ENCODE assay signal across 8 cellular contexts in genomic region chr10:103554488-103555320, GRCh38.
DNase-seq lines count a peak whose midpoint lies in the region; ATAC-seq and TF ChIP-seq lines count a peak whose summit lies in the region.

No MANE protein-coding gene starts in this region.

- intact Hi-C loops in activated T-helper 2 cell treated with anti-CD3 and anti-CD28 coated beads, Interferon-gamma antibody, Interleukin-2, Interleukin-4, amounts not matched to agents 10 μg/mL and 5 μg/mL and 100 μg/mL, durations not matched to agents 14 hours and 24 hours and 36 hours (cut with micrococcal nuclease): loop anchor here (1.0 kb wide), 1 partner anchor 50 kb away; no protein-coding TSS in a partner anchor

- H2AFZ ChIP-seq in neuronal stem cell (ENCODE audit: low read length): peak overlapping the region; percentile 83

- H3K18ac ChIP-seq in neuronal stem cell (ENCODE audit: low read length): peak overlapping the region; percentile 91

- H3K9me3 Mint-ChIP-seq in activated T-helper 2 cell treated with anti-CD3 and anti-CD28 coated beads, Interferon-gamma antibody, Interleukin-2, Interleukin-4, amounts not matched to agents 10 μg/mL and 5 μg/mL and 100 μg/mL, durations not matched to agents 14 hours and 24 hours and 36 hours: no peaks in the 10 kb centered on the region

- ATAC-seq in foreskin keratinocyte (peak; percentile 80), HG03025 (IDR thresholded peaks at IDR 0.05; ENCODE audit: low FRiP score, unreplicated experiment) (no peak), HG02884 (IDR thresholded peaks at IDR 0.05; ENCODE audit: unreplicated experiment) (no peak)

- peak overlapping the region; percentile 58 for H3K4me3 Mint-ChIP-seq in activated T-helper 2 cell treated with anti-CD3 and anti-CD28 coated beads, Interferon-gamma antibody, Interleukin-2, Interleukin-4, amounts not matched to agents 10 μg/mL and 5 μg/mL and 100 μg/mL, durations not matched to agents 14 hours and 24 hours and 36 hours (ENCODE audit: low read depth)

- H3K4me3 ChIP-seq in neuronal stem cell (ENCODE audit: low read length in 2 of 2): peak overlapping the region; percentile 25 to 40

- no peaks in the 10 kb centered on the region for H3K36me3 Mint-ChIP-seq in activated T-helper 2 cell treated with anti-CD3 and anti-CD28 coated beads, Interferon-gamma antibody, Interleukin-2, Interleukin-4, amounts not matched to agents 10 μg/mL and 5 μg/mL and 100 μg/mL, durations not matched to agents 14 hours and 24 hours and 36 hours (ENCODE audit: low read depth)

- H3K23ac ChIP-seq in neuronal stem cell (ENCODE audit: low read depth, low read length, poor library complexity): peak overlapping the region; percentile 38

- no peak overlapping the region for H2BK120ac ChIP-seq in neuronal stem cell (ENCODE audit: low read depth, low read length)

- H3K14ac ChIP-seq in neuronal stem cell (ENCODE audit: low read length): no peak overlapping the region

- no peak overlapping the region for H4K91ac ChIP-seq in neuronal stem cell (ENCODE audit: low read depth, low read length, poor library complexity)

- no peaks in the 10 kb centered on the region for H3K4me1 ChIP-seq in foreskin keratinocyte
- peaks cover 10 to 14% of the 10 kb centered on the region in 2 donors for H3K4me1 ChIP-seq in neuronal stem cell (ENCODE audit: control insufficient read depth in 2 of 2, insufficient read depth in 1 of 2, low read depth in 1 of 2, low read length in 2 of 2)

- no peak overlapping the region for H2BK5ac ChIP-seq in neuronal stem cell (ENCODE audit: low read length)

- DNase-seq in NCI-H2081 (lab: John Stamatoyannopoulos, UW) (peak; percentile 37 to 47), NCI-H2081 treated with DMSO at 0.1 percent for 48 hours (lab: John Stamatoyannopoulos, UW) (no peak), NCI-H2196 treated with DMSO at 0.1 percent for 48 hours (lab: John Stamatoyannopoulos, UW; ENCODE audit: unreplicated experiment) (peak; percentile 7), foreskin keratinocyte (peak; percentile 19 to 36), neuronal stem cell (ENCODE audit: low spot score) (peak; percentile 48)
- peak; percentile 17 for DNase-seq in activated T-helper 2 cell treated with anti-CD3 and anti-CD28 coated beads, Interferon-gamma antibody, Interleukin-2, Interleukin-4, amounts not matched to agents 10 μg/mL and 5 μg/mL and 100 μg/mL, durations not matched to agents 14 hours and 24 hours and 36 hours (ENCODE audit: low spot score)

- no peak overlapping the region for H3K27ac Mint-ChIP-seq in activated T-helper 2 cell treated with anti-CD3 and anti-CD28 coated beads, Interferon-gamma antibody, Interleukin-2, Interleukin-4, amounts not matched to agents 10 μg/mL and 5 μg/mL and 100 μg/mL, durations not matched to agents 14 hours and 24 hours and 36 hours

- WGBS in neuronal stem cell (ENCODE audit: extremely low coverage in 2 of 2, insufficient read length in 2 of 2, insufficient replicate concordance in 1 of 2), 2 donors: no CpG with 5 or more reads among the region's 43 CpGs

- H3K27ac ChIP-seq in foreskin keratinocyte (no peak overlapping the region), neuronal stem cell (replicated peaks; ENCODE audit: low read length) (no peak overlapping the region)

- H3K9me3 ChIP-seq in neuronal stem cell (replicated peaks in 1 of 2; ENCODE audit: control insufficient read depth in 2 of 2, insufficient read depth in 1 of 2, low read depth in 1 of 2, low read length in 2 of 2): peaks cover 0 to under 1% of the 10 kb centered on the region in 2 donors

- H2BK12ac ChIP-seq in neuronal stem cell (ENCODE audit: low read length): no peak overlapping the region

- no peak overlapping the region for H2AK5ac ChIP-seq in neuronal stem cell (ENCODE audit: low read depth, low read length)

- H3K36me3 ChIP-seq in neuronal stem cell (replicated peaks in 1 of 2; ENCODE audit: control insufficient read depth in 2 of 2, insufficient read depth in 2 of 2, low read length in 2 of 2): peaks cover 0 to under 1% of the 10 kb centered on the region in 2 donors

- peaks cover 24% of the 10 kb centered on the region for H3K4me1 Mint-ChIP-seq in activated T-helper 2 cell treated with anti-CD3 and anti-CD28 coated beads, Interferon-gamma antibody, Interleukin-2, Interleukin-4, amounts not matched to agents 10 μg/mL and 5 μg/mL and 100 μg/mL, durations not matched to agents 14 hours and 24 hours and 36 hours (ENCODE audit: low read depth)

- no peak overlapping the region for H2BK15ac ChIP-seq in neuronal stem cell (ENCODE audit: low read length)

- H3K27me3 Mint-ChIP-seq in activated T-helper 2 cell treated with anti-CD3 and anti-CD28 coated beads, Interferon-gamma antibody, Interleukin-2, Interleukin-4, amounts not matched to agents 10 μg/mL and 5 μg/mL and 100 μg/mL, durations not matched to agents 14 hours and 24 hours and 36 hours (ENCODE audit: low read depth): peaks cover 10% of the 10 kb centered on the region

- H3K27me3 ChIP-seq in foreskin keratinocyte (peaks cover 65% of the 10 kb centered on the region), neuronal stem cell (ENCODE audit: control insufficient read depth in 3 of 3, insufficient read depth in 3 of 3, low read depth in 1 of 3, low read length in 3 of 3) (peaks cover 0 to 54% (median 8%) of the 10 kb centered on the region in 3 experiments)

- H3K79me1 ChIP-seq in neuronal stem cell (ENCODE audit: low read depth, low read length): peaks cover under 1% of the 10 kb centered on the region

- H3K4me2 ChIP-seq in neuronal stem cell (ENCODE audit: insufficient read depth, low read length, poor library complexity, severe bottlenecking): peak overlapping the region; percentile 69

- no peak overlapping the region for H4K8ac ChIP-seq in neuronal stem cell (ENCODE audit: low read depth, low read length)

- H3K4ac ChIP-seq in neuronal stem cell (ENCODE audit: low read length): no peak overlapping the region

- TF ChIP-seq CTCF in foreskin keratinocyte (conservative IDR thresholded peaks at IDR 0.05): no peak

- peak overlapping the region; percentile 83 for H3K9ac ChIP-seq in neuronal stem cell (ENCODE audit: low read depth, low read length, poor library complexity)
